Comparison of ENCODE assay signal across 11 cellular contexts in the genomic region with DNA sequence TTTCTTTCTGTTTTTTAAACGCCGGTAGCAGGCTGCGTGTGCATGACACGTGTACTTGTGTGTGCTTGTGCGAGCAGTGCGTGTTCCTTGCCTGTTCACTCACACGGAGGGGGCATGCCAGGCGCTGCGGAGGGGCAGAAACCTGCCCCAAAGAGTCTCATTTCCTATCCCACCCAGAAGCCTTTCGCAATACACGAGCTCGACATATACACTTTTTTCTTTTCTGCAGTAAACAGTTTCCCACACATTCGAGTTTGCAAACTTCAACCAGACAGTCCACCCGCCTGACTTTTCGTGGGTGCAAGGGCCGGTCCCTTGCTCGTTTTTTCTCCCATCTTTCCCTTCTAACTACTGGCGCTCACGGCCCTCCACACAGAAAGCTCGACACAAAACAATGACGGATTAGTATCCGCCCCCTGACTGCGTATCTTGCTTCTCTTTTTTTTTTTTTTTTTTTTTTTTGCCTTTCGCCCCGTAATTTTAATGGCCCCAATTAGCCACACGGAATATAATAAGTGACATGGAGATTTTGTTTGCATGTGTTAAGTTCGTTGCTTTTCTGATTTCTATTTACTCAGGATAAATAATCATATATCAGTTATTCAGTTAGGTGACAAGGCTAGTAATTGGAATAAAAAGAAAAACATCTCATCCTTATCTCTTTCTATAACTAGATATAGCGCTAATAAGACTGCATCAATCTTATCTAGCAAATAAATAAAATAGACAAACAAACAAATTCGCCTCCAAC. TPM values are rescaled to one million over a fixed set of nuclear protein-coding genes. Genes with fewer than 3 reads are reported as not detected.
DNase-seq lines count a peak whose midpoint lies in the region; ATAC-seq and TF ChIP-seq lines count a peak whose summit lies in the region.
"Had no signal": no experiment of that assay in that cellular context is flagged by ENCODE, and none has a peak within 500 bp of the region (broad histone marks: within the 10 kb centered on the region; RNA-seq: fewer than 3 reads in every experiment).

No MANE protein-coding gene starts in this region.

- ATAC-seq in HG03097 (IDR thresholded peaks at IDR 0.05; ENCODE audit: low FRiP score, unreplicated experiment) (no peak), HG03442 (IDR thresholded peaks at IDR 0.05; ENCODE audit: unreplicated experiment) (no peak), foreskin keratinocyte (no peak)

- H3K27me3 ChIP-seq in ACC112 (ENCODE audit: insufficient read depth, low read length) (peaks cover 98% of the 10 kb centered on the region), iPS-18a (ENCODE audit: control insufficient read depth, insufficient read depth, low read length) (peaks cover 100% of the 10 kb centered on the region), foreskin keratinocyte (peaks cover 99% of the 10 kb centered on the region)

- H3K9ac ChIP-seq in iPS-18a (ENCODE audit: low read length): no peak overlapping the region

- H3K4me1 ChIP-seq in ACC112 (ENCODE audit: control insufficient read depth, insufficient read depth, low read length, unreplicated experiment) (peaks cover 3% of the 10 kb centered on the region), iPS-18a (ENCODE audit: control insufficient read depth, low read depth, low read length) (peaks cover 27% of the 10 kb centered on the region), foreskin keratinocyte (no peaks in the 10 kb centered on the region)

- no peaks in the 10 kb centered on the region for H3K9me3 ChIP-seq in iPS-18a (ENCODE audit: control insufficient read depth, low read depth, low read length)

- H2AFZ ChIP-seq in ACC112 (ENCODE audit: low read length, unreplicated experiment): no peak overlapping the region

- no peak for TF ChIP-seq CTCF in foreskin keratinocyte (conservative IDR thresholded peaks at IDR 0.05)

- no peak overlapping the region for H3K27ac ChIP-seq in ACC112 (ENCODE audit: low read depth, low read length)
- no peak overlapping the region for H3K27ac ChIP-seq in iPS-18a (ENCODE audit: low read length)
- no peak overlapping the region for H3K27ac ChIP-seq in foreskin keratinocyte

- DNase-seq in CD1c-positive myeloid dendritic cell (ENCODE audit: extremely low spot score) (peak; percentile 38), NOMO-1 treated with dmso at 0.1 percent for 144 hours (lab: John Stamatoyannopoulos, UW; ENCODE audit: unreplicated experiment) (peak; percentile 9), foreskin keratinocyte (no peak), amygdala (lab: John Stamatoyannopoulos, UW) (no peak)
- DNase-seq: activated T-cell treated with anti-CD3 and anti-CD28 coated beads, Interleukin-2, amount 50 U/mL, for 48 hours had no signal

- H3K36me3 ChIP-seq in ACC112 (ENCODE audit: insufficient read depth, low read length) (no peaks in the 10 kb centered on the region), iPS-18a (ENCODE audit: control insufficient read depth, low read depth, low read length) (no peaks in the 10 kb centered on the region)

- peak overlapping the region; percentile 24; the same call in 1 of the 2 replicates for H3K4me3 ChIP-seq in ACC112 (ENCODE audit: low read depth, low read length)
- peak overlapping the region; percentile 39 for H3K4me3 ChIP-seq in iPS-18a (ENCODE audit: low read length)

- H3K79me2 ChIP-seq in ACC112 (ENCODE audit: control insufficient read depth, insufficient read depth, low read length, unreplicated experiment): no peaks in the 10 kb centered on the region

RNA-seq across cellular contexts. Expression of gene OTP, which starts 5.3 kb away (rescaled TPM):
- total RNA-seq in foreskin keratinocyte: not detected in 2 replicates
- not detected in 2 replicates for polyA plus RNA-seq in foreskin keratinocyte
- total RNA-seq: MCF 10A, omental fat pad had no signal

Comparison
In these comparisons a context has a peak if more than half of its experiments do, and no peak if none do; other contexts are left out.
1. DNase-seq: peak in CD1c-positive myeloid dendritic cell (single experiment) and NOMO-1 treated with dmso at 0.1 percent for 144 hours (single experiment); none in foreskin keratinocyte (0 of 2) and amygdala (0 of 56).